In the genomic region with DNA sequence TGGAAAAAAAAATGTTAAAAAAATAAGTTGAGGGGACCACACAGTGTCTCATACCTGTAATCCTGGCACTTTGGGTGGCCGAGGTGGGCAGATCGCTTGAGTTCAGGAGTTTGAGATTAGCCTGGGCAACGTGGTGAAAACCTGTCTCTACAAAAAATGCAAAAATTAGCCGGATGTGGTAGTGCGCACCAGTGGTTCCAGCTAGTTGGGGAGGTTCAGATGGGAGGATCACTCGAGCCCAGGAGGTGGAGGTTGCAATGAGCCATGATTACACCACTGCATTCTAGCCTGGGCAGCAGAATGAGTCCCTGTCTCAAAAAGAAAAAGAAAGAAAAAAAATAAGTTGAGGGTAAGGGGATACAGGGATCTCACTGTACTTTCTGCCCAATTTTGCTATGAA, we compare ENCODE assay signal across 14 cellular contexts.
"Had no signal": no experiment of that assay in that cellular context is flagged by ENCODE, and none has a peak within 500 bp of the region (broad histone marks: within the 10 kb centered on the region; RNA-seq: fewer than 3 reads in every experiment).

No MANE protein-coding gene starts in this region.

- ATAC-seq: left lung; mucosa of descending colon; naive thymus-derived CD8-positive, alpha-beta T cell; stimulated activated effector memory CD8-positive, alpha-beta T cell treated with anti-CD3 and anti-CD28 coated beads, Interleukin-12 subunit alpha, Interleukin-12 subunit beta, amount 100 ng/mL, for 72 hours had no signal

- H3K9me3 Mint-ChIP-seq: activated CD4-positive, alpha-beta memory T cell treated with anti-CD3 and anti-CD28 coated beads for 36 hours; activated naive CD4-positive, alpha-beta T cell treated with anti-CD3 and anti-CD28 coated beads, Interleukin-2, amount 50 U/mL, for 24 hours; activated T-cell treated with anti-CD3 and anti-CD28 coated beads, Interleukin-2, amount 50 U/mL, for 24 hours; naive thymus-derived CD8-positive, alpha-beta T cell; stimulated activated effector memory CD8-positive, alpha-beta T cell treated with anti-CD3 and anti-CD28 coated beads, Interleukin-12 subunit alpha, Interleukin-12 subunit beta, amount 100 ng/mL, for 72 hours had no signal

- H3K27ac Mint-ChIP-seq: activated CD4-positive, alpha-beta memory T cell treated with anti-CD3 and anti-CD28 coated beads for 36 hours; activated naive CD4-positive, alpha-beta T cell treated with anti-CD3 and anti-CD28 coated beads, Interleukin-2, amount 50 U/mL, for 24 hours; activated T-cell treated with anti-CD3 and anti-CD28 coated beads, Interleukin-2, amount 50 U/mL, for 24 hours; stimulated activated effector memory CD8-positive, alpha-beta T cell treated with anti-CD3 and anti-CD28 coated beads, Interleukin-12 subunit alpha, Interleukin-12 subunit beta, amount 100 ng/mL, for 72 hours had no signal

- H3K4me3 Mint-ChIP-seq: activated CD4-positive, alpha-beta memory T cell treated with anti-CD3 and anti-CD28 coated beads for 36 hours; activated naive CD4-positive, alpha-beta T cell treated with anti-CD3 and anti-CD28 coated beads, Interleukin-2, amount 50 U/mL, for 24 hours; activated T-cell treated with anti-CD3 and anti-CD28 coated beads, Interleukin-2, amount 50 U/mL, for 24 hours; naive thymus-derived CD8-positive, alpha-beta T cell; stimulated activated effector memory CD8-positive, alpha-beta T cell treated with anti-CD3 and anti-CD28 coated beads, Interleukin-12 subunit alpha, Interleukin-12 subunit beta, amount 100 ng/mL, for 72 hours had no signal

- H3K27me3 Mint-ChIP-seq: activated CD4-positive, alpha-beta memory T cell treated with anti-CD3 and anti-CD28 coated beads for 36 hours; activated T-cell treated with anti-CD3 and anti-CD28 coated beads, Interleukin-2, amount 50 U/mL, for 24 hours had no signal

- H3K4me1 Mint-ChIP-seq: activated naive CD4-positive, alpha-beta T cell treated with anti-CD3 and anti-CD28 coated beads, Interleukin-2, amount 50 U/mL, for 24 hours; stimulated activated effector memory CD8-positive, alpha-beta T cell treated with anti-CD3 and anti-CD28 coated beads, Interleukin-12 subunit alpha, Interleukin-12 subunit beta, amount 100 ng/mL, for 72 hours had no signal

- H3K36me3 Mint-ChIP-seq: activated CD4-positive, alpha-beta memory T cell treated with anti-CD3 and anti-CD28 coated beads for 36 hours; activated naive CD4-positive, alpha-beta T cell treated with anti-CD3 and anti-CD28 coated beads, Interleukin-2, amount 50 U/mL, for 24 hours; naive thymus-derived CD8-positive, alpha-beta T cell; stimulated activated effector memory CD8-positive, alpha-beta T cell treated with anti-CD3 and anti-CD28 coated beads, Interleukin-12 subunit alpha, Interleukin-12 subunit beta, amount 100 ng/mL, for 72 hours had no signal

- DNase-seq: activated CD4-positive, alpha-beta memory T cell treated with anti-CD3 and anti-CD28 coated beads for 36 hours; activated T-cell treated with anti-CD3 and anti-CD28 coated beads, Interleukin-2, amount 50 U/mL, for 24 hours; adrenal gland; dorsolateral prefrontal cortex; erythroblast; islet precursor cell; left lung; mucosa of descending colon; naive thymus-derived CD8-positive, alpha-beta T cell; retina; T-helper 9 cell; thyroid gland had no signal
